In the genomic region with DNA sequence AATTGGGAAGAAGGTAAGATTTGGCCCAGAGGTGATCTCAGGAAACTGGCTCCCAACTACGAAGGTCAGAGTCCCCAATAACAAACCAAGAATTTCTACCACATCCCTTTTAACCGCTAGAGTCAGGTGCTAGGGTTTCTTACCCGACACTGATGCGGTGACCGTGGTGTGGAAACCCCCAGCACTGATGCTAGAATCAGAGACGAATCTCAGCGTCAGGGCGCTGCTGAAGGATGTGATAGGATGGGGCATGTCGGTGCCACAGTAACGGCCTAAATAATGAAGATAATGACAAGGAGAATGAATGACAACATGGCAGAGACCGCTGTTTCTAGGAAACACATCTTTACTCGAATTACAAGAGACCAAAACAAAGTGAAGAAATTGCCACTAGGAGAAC, we compare ENCODE assay signal across 19 cellular contexts.
DNase-seq lines count a peak whose midpoint lies in the region; ATAC-seq lines count a peak whose summit lies in the region.
"Had no signal": no experiment of that assay in that cellular context is flagged by ENCODE, and none has a peak within 500 bp of the region (broad histone marks: within the 10 kb centered on the region; RNA-seq: fewer than 3 reads in every experiment).

No MANE protein-coding gene starts in this region.

- H3K27me3 Mint-ChIP-seq in CD8-positive, alpha-beta memory T cell, result no peaks in the 10 kb centered on the region
- no peaks in the 10 kb centered on the region for H3K27me3 Mint-ChIP-seq in memory B cell

- peak overlapping the region; percentile 40 to 89 (median 66) for H3K27ac Mint-ChIP-seq in CD8-positive, alpha-beta memory T cell
- no peak overlapping the region for H3K27ac Mint-ChIP-seq in memory B cell

- no peak overlapping the region for H3K27ac ChIP-seq in CD8-positive, alpha-beta memory T cell (ENCODE audit: low read depth, low read length)
- H3K27ac ChIP-seq: C4-2B, cardiac muscle cell had no signal

- H3K27me3 ChIP-seq in CD8-positive, alpha-beta memory T cell (ENCODE audit: insufficient read depth, low read length, poor library complexity, severe bottlenecking), result no peaks in the 10 kb centered on the region
- H3K27me3 ChIP-seq: cardiac muscle cell had no signal

- POLR2A ChIA-PET in CD8-positive, alpha-beta memory T cell (lab: Charles Lee), result no interaction called here

- H3K4me1 ChIP-seq in CD8-positive, alpha-beta memory T cell (ENCODE audit: insufficient read depth, low read length), result no peaks in the 10 kb centered on the region

- CTCF ChIA-PET in CD8-positive, alpha-beta memory T cell (lab: Charles Lee), result interaction anchor here (0.7 kb wide), 1 partner anchor 10 kb away, joined by 3 read pairs; no protein-coding TSS in a partner anchor

- no peak overlapping the region for H3K4me3 ChIP-seq in CD8-positive, alpha-beta memory T cell (ENCODE audit: low read length)
- H3K4me3 ChIP-seq: cardiac muscle cell, smooth muscle cell had no signal

- peak; percentile 37 for ATAC-seq in memory B cell (ENCODE audit: low read depth)
- no peak for ATAC-seq in HG03521 (IDR thresholded peaks at IDR 0.05; ENCODE audit: unreplicated experiment)
- ATAC-seq in HG03460 (IDR thresholded peaks at IDR 0.05; ENCODE audit: unreplicated experiment), result no peak
- ATAC-seq in GM19035 (IDR thresholded peaks at IDR 0.05; ENCODE audit: unreplicated experiment), result no peak

- H3K9me3 Mint-ChIP-seq in CD8-positive, alpha-beta memory T cell, result no peaks in the 10 kb centered on the region
- no peaks in the 10 kb centered on the region for H3K9me3 Mint-ChIP-seq in memory B cell
- H3K9me3 Mint-ChIP-seq: H9, nephron progenitor cell had no signal

- no peak overlapping the region for H3K4me3 Mint-ChIP-seq in CD8-positive, alpha-beta memory T cell
- H3K4me3 Mint-ChIP-seq in memory B cell, result no peak overlapping the region
- H3K4me3 Mint-ChIP-seq: H9, nephron progenitor cell had no signal

- peaks cover 5 to 13% (median 12%) of the 10 kb centered on the region in 3 donors for H3K36me3 Mint-ChIP-seq in CD8-positive, alpha-beta memory T cell
- no peaks in the 10 kb centered on the region for H3K36me3 Mint-ChIP-seq in memory B cell

- DNase-seq in activated CD4-positive, alpha-beta T cell treated with anti-CD3 and anti-CD28 coated beads, Interleukin-2, amount 50 U/mL, for 1 hour, result peak; percentile 29
- DNase-seq in activated CD4-positive, alpha-beta T cell treated with anti-CD3 and anti-CD28 coated beads for 48 hours, result no peak
- DNase-seq in CD8-positive, alpha-beta memory T cell, result peak; percentile 22 to 85 (median 61)
- DNase-seq in activated CD8-positive, alpha-beta memory T cell treated with anti-CD3 and anti-CD28 coated beads, Interleukin-2, amount 50 U/mL, for 24 hours (ENCODE audit: extremely low read depth), result peak; percentile 9
- no peak for DNase-seq in memory B cell (ENCODE audit: low spot score in 2 of 2)
- DNase-seq: activated CD4-positive, alpha-beta T cell treated with anti-CD3 and anti-CD28 coated beads for 1 hour; H9; islet precursor cell; NCI-H1048; NCI-H2081; NCI-H524 treated with DMSO at 0.1 percent for 48 hours; nephron progenitor cell; SHP77 treated with DMSO at 0.1 percent for 48 hours had no signal

- H3K4me1 Mint-ChIP-seq in CD8-positive, alpha-beta memory T cell, result peaks cover 8 to 31% (median 22%) of the 10 kb centered on the region in 3 donors
- no peaks in the 10 kb centered on the region for H3K4me1 Mint-ChIP-seq in memory B cell

- H3K36me3 ChIP-seq in CD8-positive, alpha-beta memory T cell (ENCODE audit: insufficient read depth, low read length), result no peaks in the 10 kb centered on the region
- H3K36me3 ChIP-seq: cardiac muscle cell had no signal

- no peaks in the 10 kb centered on the region for H3K9me3 ChIP-seq in CD8-positive, alpha-beta memory T cell (ENCODE audit: low read length)

Comparison
In these comparisons a context has a peak if more than half of its experiments do, and no peak if none do; other contexts are left out.
1. DNase-seq: peak in activated CD4-positive, alpha-beta T cell treated with anti-CD3 and anti-CD28 coated beads, Interleukin-2, amount 50 U/mL, for 1 hour (single experiment), CD8-positive, alpha-beta memory T cell (5 of 5) and activated CD8-positive, alpha-beta memory T cell treated with anti-CD3 and anti-CD28 coated beads, Interleukin-2, amount 50 U/mL, for 24 hours (single experiment); none in activated CD4-positive, alpha-beta T cell treated with anti-CD3 and anti-CD28 coated beads for 48 hours (single experiment) and memory B cell (0 of 2).